ENCODE assay signal across 1 cellular context in the genomic region with DNA sequence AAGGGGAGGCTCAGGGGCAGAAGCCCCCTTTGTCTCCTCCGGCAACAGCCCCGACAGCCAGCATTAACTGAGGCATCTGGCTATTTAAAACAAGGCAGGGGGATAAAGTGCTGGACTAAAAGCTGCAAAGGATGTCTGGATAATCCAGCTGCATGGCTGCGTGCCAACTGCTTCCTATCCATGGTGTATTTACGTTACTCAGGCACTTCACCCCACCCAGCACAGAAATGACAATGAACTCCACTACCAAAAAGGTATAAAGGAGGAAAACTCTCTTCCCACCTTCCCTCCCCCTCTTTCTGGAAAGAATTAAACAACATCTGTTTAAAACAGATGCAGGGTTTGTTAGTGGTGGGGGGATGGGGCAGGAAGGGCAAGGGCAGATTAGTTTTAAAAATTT.
TF ChIP-seq lines count a peak whose summit lies in the region.

No MANE protein-coding gene starts in this region.

TF ChIP-seq in SK-N-SH, 30 proteins besides CTCF, POLR2A, EP300 and RAD21 (continued from another document):
- TF ChIP-seq PBX3 (IDR thresholded peaks at IDR 0.05) (no peak), GATA2 (CRISPR knock-in tag; IDR thresholded peaks at IDR 0.05) (no peak), SMC3 (IDR thresholded peaks at IDR 0.05; ENCODE audit: low read depth, low read length) (no peak), SIN3A (IDR thresholded peaks at IDR 0.05; ENCODE audit: borderline replicate concordance, low read depth, low read length) (no peak), FOXM1 (IDR thresholded peaks at IDR 0.05; ENCODE audit: low read depth) (no peak), RFX5 (IDR thresholded peaks at IDR 0.05; ENCODE audit: low read length) (0 out of 2 replicates have a peak, but pooled peaks have one; percentile 9), JUND (IDR thresholded peaks at IDR 0.05) (no peak), NFIC (IDR thresholded peaks at IDR 0.05; ENCODE audit: borderline replicate concordance) (peak; percentile 65), YY1 (IDR thresholded peaks at IDR 0.05; ENCODE audit: low read depth) (no peak), TAF1 (IDR thresholded peaks at IDR 0.05; ENCODE audit: borderline replicate concordance, low read depth, low read length) (no peak), TCF12 (IDR thresholded peaks at IDR 0.05) (peak; percentile 46; the same call in 1 of the 2 replicates), POLR2AphosphoS5 (IDR thresholded peaks at IDR 0.05; ENCODE audit: low read depth, low read length) (no peak), FOXJ3 (CRISPR knock-in tag; IDR thresholded peaks at IDR 0.05) (no peak), MXI1 (IDR thresholded peaks at IDR 0.05; ENCODE audit: low read depth, low read length) (peak; percentile 79)
- TF ChIP-seq, protein P1, sequence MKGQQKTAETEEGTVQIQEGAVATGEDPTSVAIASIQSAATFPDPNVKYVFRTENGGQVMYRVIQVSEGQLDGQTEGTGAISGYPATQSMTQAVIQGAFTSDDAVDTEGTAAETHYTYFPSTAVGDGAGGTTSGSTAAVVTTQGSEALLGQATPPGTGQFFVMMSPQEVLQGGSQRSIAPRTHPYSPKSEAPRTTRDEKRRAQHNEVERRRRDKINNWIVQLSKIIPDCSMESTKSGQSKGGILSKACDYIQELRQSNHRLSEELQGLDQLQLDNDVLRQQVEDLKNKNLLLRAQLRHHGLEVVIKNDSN (IDR thresholded peaks at IDR 0.05; ENCODE audit: borderline replicate concordance, low read depth): no peak
